2 cellular contexts compared by ENCODE assay signal in the genomic region with DNA sequence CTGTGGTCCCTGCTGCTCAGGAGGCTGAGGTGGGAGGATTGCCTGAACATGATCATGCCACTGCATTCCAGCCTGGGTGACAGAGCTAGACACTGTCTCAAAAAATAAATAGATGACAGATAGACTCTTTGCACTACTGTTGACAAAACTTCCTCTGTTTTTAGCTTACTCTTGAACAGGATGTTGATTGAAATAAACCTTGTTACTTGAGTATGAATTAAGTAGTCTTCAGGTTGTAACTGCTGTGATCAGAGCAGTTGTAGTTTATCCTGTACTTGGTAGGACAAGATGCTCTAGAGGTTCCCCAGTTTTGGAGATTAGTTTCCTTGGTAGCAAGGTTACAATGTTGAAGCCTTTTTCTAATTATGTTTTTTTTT.
TF ChIP-seq lines count a peak whose summit lies in the region.

No MANE protein-coding gene starts in this region.

TF ChIP-seq in GM23338, 12 proteins besides CTCF, POLR2A, EP300 and RAD21 (continues in another document):
- TF ChIP-seq CREB1 (CRISPR knock-in tag; IDR thresholded peaks at IDR 0.05; ENCODE audit: low read depth) (no peak), ZNF462 (CRISPR knock-in tag; IDR thresholded peaks at IDR 0.05) (no peak), ZNF114 (CRISPR knock-in tag; IDR thresholded peaks at IDR 0.05) (no peak), ETS1 (IDR thresholded peaks at IDR 0.05) (no peak), EZH2 (IDR thresholded peaks at IDR 0.05; ENCODE audit: low read depth, unreplicated experiment) (no peak), JUNB (IDR thresholded peaks at IDR 0.05; ENCODE audit: unreplicated experiment) (no peak), POLR2AphosphoS5 (IDR thresholded peaks at IDR 0.05; ENCODE audit: low read depth) (no peak), NANOG (IDR thresholded peaks at IDR 0.05; ENCODE audit: borderline replicate concordance) (no peak), ZNF331 (CRISPR knock-in tag; IDR thresholded peaks at IDR 0.05; ENCODE audit: low read depth) (no peak)
- TF ChIP-seq, protein P1, sequence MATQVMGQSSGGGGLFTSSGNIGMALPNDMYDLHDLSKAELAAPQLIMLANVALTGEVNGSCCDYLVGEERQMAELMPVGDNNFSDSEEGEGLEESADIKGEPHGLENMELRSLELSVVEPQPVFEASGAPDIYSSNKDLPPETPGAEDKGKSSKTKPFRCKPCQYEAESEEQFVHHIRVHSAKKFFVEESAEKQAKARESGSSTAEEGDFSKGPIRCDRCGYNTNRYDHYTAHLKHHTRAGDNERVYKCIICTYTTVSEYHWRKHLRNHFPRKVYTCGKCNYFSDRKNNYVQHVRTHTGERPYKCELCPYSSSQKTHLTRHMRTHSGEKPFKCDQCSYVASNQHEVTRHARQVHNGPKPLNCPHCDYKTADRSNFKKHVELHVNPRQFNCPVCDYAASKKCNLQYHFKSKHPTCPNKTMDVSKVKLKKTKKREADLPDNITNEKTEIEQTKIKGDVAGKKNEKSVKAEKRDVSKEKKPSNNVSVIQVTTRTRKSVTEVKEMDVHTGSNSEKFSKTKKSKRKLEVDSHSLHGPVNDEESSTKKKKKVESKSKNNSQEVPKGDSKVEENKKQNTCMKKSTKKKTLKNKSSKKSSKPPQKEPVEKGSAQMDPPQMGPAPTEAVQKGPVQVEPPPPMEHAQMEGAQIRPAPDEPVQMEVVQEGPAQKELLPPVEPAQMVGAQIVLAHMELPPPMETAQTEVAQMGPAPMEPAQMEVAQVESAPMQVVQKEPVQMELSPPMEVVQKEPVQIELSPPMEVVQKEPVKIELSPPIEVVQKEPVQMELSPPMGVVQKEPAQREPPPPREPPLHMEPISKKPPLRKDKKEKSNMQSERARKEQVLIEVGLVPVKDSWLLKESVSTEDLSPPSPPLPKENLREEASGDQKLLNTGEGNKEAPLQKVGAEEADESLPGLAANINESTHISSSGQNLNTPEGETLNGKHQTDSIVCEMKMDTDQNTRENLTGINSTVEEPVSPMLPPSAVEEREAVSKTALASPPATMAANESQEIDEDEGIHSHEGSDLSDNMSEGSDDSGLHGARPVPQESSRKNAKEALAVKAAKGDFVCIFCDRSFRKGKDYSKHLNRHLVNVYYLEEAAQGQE (IDR thresholded peaks at IDR 0.05; ENCODE audit: unreplicated experiment) = no peak

TF ChIP-seq in SK-N-SH treated with all-trans-retinoic acid at 6 μM for 48 hours, 23 proteins besides CTCF, POLR2A, EP300 and RAD21:
- TF ChIP-seq CREB5 (CRISPR knock-in tag; IDR thresholded peaks at IDR 0.05; ENCODE audit: low read depth) = no peak
- no peak for TF ChIP-seq ZNF70 (CRISPR knock-in tag; IDR thresholded peaks at IDR 0.05)
- no peak for TF ChIP-seq ZNF8 (CRISPR knock-in tag; IDR thresholded peaks at IDR 0.05)
